In genomic region chr9:75087824-75088645, GRCh38 we compare ENCODE assay signal across 8 cellular contexts. TPM values are rescaled to one million over a fixed set of nuclear protein-coding genes. Genes with fewer than 3 reads are reported as not detected.
DNase-seq lines count a peak whose midpoint lies in the region; ATAC-seq and TF ChIP-seq lines count a peak whose summit lies in the region.

Gene NMRK1, minus strand, starts transcription at chr9:75088155. Its CDS starts 5,040 bp downstream, at chr9:75083115.
A gene with protein sequence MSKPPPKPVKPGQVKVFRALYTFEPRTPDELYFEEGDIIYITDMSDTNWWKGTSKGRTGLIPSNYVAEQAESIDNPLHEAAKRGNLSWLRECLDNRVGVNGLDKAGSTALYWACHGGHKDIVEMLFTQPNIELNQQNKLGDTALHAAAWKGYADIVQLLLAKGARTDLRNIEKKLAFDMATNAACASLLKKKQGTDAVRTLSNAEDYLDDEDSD (plus strand): TSS chr9:75088514. CDS start chr9:75088693, 179 bp downstream.

- peak; percentile 88 to 93 for ATAC-seq in CD4-positive, CD25-positive, alpha-beta regulatory T cell (ENCODE audit: low read depth in 2 of 2)
- ATAC-seq in GM19452 (IDR thresholded peaks at IDR 0.05; ENCODE audit: unreplicated experiment) = peak; percentile 87
- ATAC-seq in HG03575 (IDR thresholded peaks at IDR 0.05; ENCODE audit: extremely low read depth, insufficient number of reproducible peaks, low FRiP score, unreplicated experiment) = peak; percentile 49

- no peaks in the 10 kb centered on the region for H3K9me3 Mint-ChIP-seq in CD4-positive, CD25-positive, alpha-beta regulatory T cell

- H3K4me3 ChIP-seq in CD4-positive, CD25-positive, alpha-beta regulatory T cell (ENCODE audit: low read depth, low read length) = peak within 1 kb of the TSS; percentile 96
- H3K4me3 ChIP-seq in liver (ENCODE audit: low read depth in 1 of 3, low read length in 3 of 3) = peak within 1 kb of the TSS; percentile 90 to 94 (median 92)

- under 1% methylated on average over 93 of the region's 93 CpGs for WGBS in liver

- H3K27ac Mint-ChIP-seq in CD4-positive, CD25-positive, alpha-beta regulatory T cell = peak within 1 kb of the TSS; percentile 90 to 97 (median 94)

- H3K9ac ChIP-seq in liver (ENCODE audit: low read depth in 1 of 2, low read length in 2 of 2) = peak within 1 kb of the TSS; percentile 85 to 92

- peaks cover 61% of the 10 kb centered on the region for H3K4me1 ChIP-seq in CD4-positive, CD25-positive, alpha-beta regulatory T cell (ENCODE audit: control insufficient read depth, insufficient read depth, low read length, poor library complexity, severe bottlenecking)
- peaks cover 12 to 66% (median 43%) of the 10 kb centered on the region in 4 donors for H3K4me1 ChIP-seq in liver (ENCODE audit: control insufficient read depth in 4 of 4, insufficient read depth in 4 of 4, low read length in 3 of 4)

- peak within 1 kb of the TSS; percentile 89 for H3K27ac ChIP-seq in CD4-positive, CD25-positive, alpha-beta regulatory T cell (ENCODE audit: insufficient read depth, low read length, poor library complexity, severe bottlenecking)
- H3K27ac ChIP-seq in liver (ENCODE audit: low read depth in 1 of 2, low read length in 2 of 2) = peak within 1 kb of the TSS; percentile 94 to 96

- H3K36me3 ChIP-seq in CD4-positive, CD25-positive, alpha-beta regulatory T cell (ENCODE audit: control insufficient read depth, insufficient read depth, low read length) = peaks cover 2% of the 10 kb centered on the region
- no peaks in the 10 kb centered on the region for H3K36me3 ChIP-seq in liver (ENCODE audit: control insufficient read depth in 4 of 4, insufficient read depth in 3 of 4, low read depth in 1 of 4, low read length in 3 of 4)

- H3K27me3 Mint-ChIP-seq in CD4-positive, CD25-positive, alpha-beta regulatory T cell = no peaks in the 10 kb centered on the region

- H3K36me3 Mint-ChIP-seq in CD4-positive, CD25-positive, alpha-beta regulatory T cell = peaks cover under 1% of the 10 kb centered on the region

- H3K9me3 ChIP-seq in CD4-positive, CD25-positive, alpha-beta regulatory T cell (ENCODE audit: control insufficient read depth in 2 of 2, low read length in 2 of 2) = no peaks in the 10 kb centered on the region
- H3K9me3 ChIP-seq in liver (ENCODE audit: control insufficient read depth in 4 of 4, low read length in 3 of 4) = no peaks in the 10 kb centered on the region

- TF ChIP-seq CTCF in liver (IDR thresholded peaks at IDR 0.05; ENCODE audit: low read depth, low read length, missing input control) = no peak

- H3K4me1 Mint-ChIP-seq in CD4-positive, CD25-positive, alpha-beta regulatory T cell = peaks cover 24 to 74% (median 57%) of the 10 kb centered on the region in 4 donors

- peak within 1 kb of the TSS; percentile 91 to 98 (median 96) for H3K4me3 Mint-ChIP-seq in CD4-positive, CD25-positive, alpha-beta regulatory T cell

- no peaks in the 10 kb centered on the region for H3K27me3 ChIP-seq in CD4-positive, CD25-positive, alpha-beta regulatory T cell (ENCODE audit: control insufficient read depth, insufficient read depth, low read length)
- no peaks in the 10 kb centered on the region for H3K27me3 ChIP-seq in liver (ENCODE audit: control insufficient read depth in 4 of 4, insufficient read depth in 4 of 4, low read length in 3 of 4)

- no peak for TF ChIP-seq RAD21 in liver (IDR thresholded peaks at IDR 0.05)

- peak; percentile 89 to 97 (median 95) for DNase-seq in CD4-positive, CD25-positive, alpha-beta regulatory T cell
- DNase-seq in NCI-H82 (lab: John Stamatoyannopoulos, UW) (peak; percentile 95), dermis blood vessel endothelial cell (peak; percentile 98)
- DNase-seq in activated CD4-positive, alpha-beta T cell treated with anti-CD3 and anti-CD28 coated beads, Interleukin-2, amount 50 U/mL, for 48 hours = peak; percentile 88 to 92
- DNase-seq in stimulated activated CD4-positive, alpha-beta T cell treated with anti-CD3 and anti-CD28 coated beads, Interleukin-4, amount 100 ng/mL, for 1 hour = peak; percentile 93

TF ChIP-seq in liver, 16 proteins besides CTCF, POLR2A, EP300 and RAD21:
- peak; percentile 3 for TF ChIP-seq YY1 (IDR thresholded peaks at IDR 0.05)
- TF ChIP-seq TAF1 (conservative IDR thresholded peaks at IDR 0.05) = peak; percentile 27
- TF ChIP-seq HNF4A (conservative IDR thresholded peaks at IDR 0.05) = no peak
TF ChIP-seq in liver: peak in this region for 2.

RNA-seq across cellular contexts. Expression of gene NMRK1, which starts in this region (rescaled TPM):
- total RNA-seq in CD4-positive, CD25-positive, alpha-beta regulatory T cell = 41.5 TPM
- 10 to 100 TPM; 41.5 to 55.0 (median 51.3) TPM for polyA plus RNA-seq in CD4-positive, CD25-positive, alpha-beta regulatory T cell
- total RNA-seq in dermis blood vessel endothelial cell (36.9 and 43.7 TPM in 2 replicates), liver (10 to 100 TPM in 1 of 2 donors, 1 to 10 TPM in 1; 6.8 to 17.7 TPM)
- polyA plus RNA-seq in liver = 10 to 100 TPM; 14.2 to 32.2 TPM

RNA-seq across cellular contexts. Expression of the second gene that starts in this region (rescaled TPM):
- total RNA-seq in CD4-positive, CD25-positive, alpha-beta regulatory T cell = 68.2 TPM
- 100 to 1,000 TPM; 140 to 203 (median 162) TPM for polyA plus RNA-seq in CD4-positive, CD25-positive, alpha-beta regulatory T cell
- total RNA-seq in dermis blood vessel endothelial cell (115 and 126 TPM in 2 replicates), liver (10 to 100 TPM; 26.9 to 29.7 TPM)
- polyA plus RNA-seq in liver = 10 to 100 TPM; 19.8 to 26.9 TPM

Comparison
In these comparisons a context has a peak if more than half of its experiments do, and no peak if none do; other contexts are left out.
1. Peak in every context shown above with its lines: DNase-seq, ATAC-seq, H3K4me3 ChIP-seq and H3K27ac ChIP-seq.
2. RNA of the second gene that starts in this region (polyA plus RNA-seq): 140 to 203 TPM in CD4-positive, CD25-positive, alpha-beta regulatory T cell; 19.8 to 26.9 TPM in liver; every median in the first group is over 4 times any median in the second.